In the genomic region with DNA sequence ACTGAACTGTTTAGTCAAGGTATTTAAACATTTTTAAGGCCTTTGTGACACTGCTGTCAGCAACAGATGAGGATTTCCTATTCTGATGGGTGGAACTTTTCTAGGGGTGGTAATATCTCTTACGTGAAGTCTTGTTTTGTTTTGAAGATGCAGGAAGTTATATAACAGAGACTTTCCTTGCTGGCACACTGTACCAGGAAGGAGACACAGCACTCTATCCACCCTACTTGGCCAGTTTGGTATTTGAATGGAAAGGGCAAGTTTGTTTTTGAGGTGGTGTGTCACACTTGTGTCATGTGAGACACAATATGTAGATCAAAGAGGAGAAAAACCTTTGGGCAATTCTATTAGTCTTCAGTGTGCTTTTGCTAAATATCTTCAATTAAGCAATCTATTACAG, we compare ENCODE assay signal across 8 cellular contexts. TPM values are rescaled to one million over a fixed set of nuclear protein-coding genes. Genes with fewer than 3 reads are reported as not detected.
DNase-seq lines count a peak whose midpoint lies in the region; ATAC-seq and FAIRE-seq lines count a peak whose summit lies in the region.

No MANE protein-coding gene starts in this region.

- H3K27ac ChIP-seq in right cardiac atrium (ENCODE audit: low read length): no peak overlapping the region

- no peaks in the 10 kb centered on the region for H3K4me1 ChIP-seq in right cardiac atrium (ENCODE audit: control insufficient read depth, insufficient read depth, low read length)

- FAIRE-seq in RCC 7860 (lab: Jason Lieb, UNC): no peak

- H3K9me3 ChIP-seq in T-helper 17 cell (ENCODE audit: control insufficient read depth, low read length, poor library complexity, severe bottlenecking): no peaks in the 10 kb centered on the region
- no peaks in the 10 kb centered on the region for H3K9me3 ChIP-seq in right cardiac atrium (ENCODE audit: control insufficient read depth, low read length)

- peak overlapping the region; percentile 77 for H3K4me3 Mint-ChIP-seq in T-helper 17 cell

- ATAC-seq in GM21515 (IDR thresholded peaks at IDR 0.05; ENCODE audit: unreplicated experiment) (peak; percentile 47), T-helper 17 cell (peak; percentile 93), right cardiac atrium (peak; percentile 54 to 76)

- H3K27me3 Mint-ChIP-seq in T-helper 17 cell: no peaks in the 10 kb centered on the region

- H3K4me3 ChIP-seq in right cardiac atrium (ENCODE audit: low read length): no peak overlapping the region

- H3K27ac Mint-ChIP-seq in T-helper 17 cell: peak overlapping the region; percentile 96

- no peaks in the 10 kb centered on the region for H3K36me3 Mint-ChIP-seq in T-helper 17 cell (ENCODE audit: low read depth)

- 37% methylated on average over 1 of the region's 1 CpG for WGBS in right cardiac atrium

- no peaks in the 10 kb centered on the region for H3K27me3 ChIP-seq in right cardiac atrium (ENCODE audit: control insufficient read depth, insufficient read depth)

- intact Hi-C loops in right cardiac atrium (cut with DNase I): no loop called here

- DNase-seq in CD1c-positive myeloid dendritic cell (ENCODE audit: extremely low spot score) (peak; percentile 28), T-helper 17 cell (peak in 2 of 3 donors; percentile 16 to 21), right cardiac atrium (no peak), RCC 7860 (ENCODE audit: low spot score) (no peak), cerebellar nuclear complex (lab: John Stamatoyannopoulos, UW) (no peak), NCI-H82 treated with DMSO at 0.1 percent for 48 hours (lab: John Stamatoyannopoulos, UW; ENCODE audit: unreplicated experiment) (no peak), anterior cingulate cortex (lab: John Stamatoyannopoulos, UW) (no peak)

- peaks cover 18% of the 10 kb centered on the region for H3K4me1 Mint-ChIP-seq in T-helper 17 cell

RNA-seq across cellular contexts. Expression of gene SRP54, which starts 51.6 kb away (rescaled TPM):
- total RNA-seq in T-helper 17 cell (10 to 100 TPM; 35.0 to 37.9 TPM), right cardiac atrium (10 to 100 TPM; 31.1 to 34.1 (median 33.0) TPM)
- 34.1 TPM for polyA plus RNA-seq in right cardiac atrium

RNA-seq across cellular contexts. Expression of gene BAZ1A, which starts 56.0 kb away (rescaled TPM):
- total RNA-seq in T-helper 17 cell: 10 to 100 TPM; 44.7 to 51.7 TPM
- 10 to 100 TPM in 1 of 4 donors, 1 to 10 TPM in 3; 5.7 to 11.5 (median 7.4) TPM for total RNA-seq in right cardiac atrium
- polyA plus RNA-seq in right cardiac atrium: 5.0 TPM

Comparison
In these comparisons a context has a peak if more than half of its experiments do, and no peak if none do; other contexts are left out.
1. DNase-seq: peak in CD1c-positive myeloid dendritic cell (single experiment) and T-helper 17 cell (2 of 3); none in right cardiac atrium (0 of 3), RCC 7860 (single experiment), cerebellar nuclear complex (0 of 2), NCI-H82 treated with DMSO at 0.1 percent for 48 hours (single experiment) and anterior cingulate cortex (0 of 58).
2. Peak in every context shown above with its lines, with median percentiles within 50 percentile points of each other: ATAC-seq.